Comparison of ENCODE assay signal across 8 cellular contexts in genomic region chr12:31051692-31052091, GRCh38. TPM values are rescaled to one million over a fixed set of nuclear protein-coding genes. Genes with fewer than 3 reads are reported as not detected.
DNase-seq lines count a peak whose midpoint lies in the region; ATAC-seq, FAIRE-seq and TF ChIP-seq lines count a peak whose summit lies in the region.
"Not testable (repeated sequence)": the region's sequence is repeated elsewhere in the genome, so short reads cannot be mapped to it uniquely, and the experiment has no call there.

No MANE protein-coding gene starts in this region.

- H2AFZ ChIP-seq in GM23338; astrocyte (ENCODE audit: low read depth, low read length): not testable (repeated sequence)

- H3K9me3 Mint-ChIP-seq in GM23338; activated CD4-positive, alpha-beta memory T cell treated with anti-CD3 and anti-CD28 coated beads for 36 hours; astrocyte (ENCODE audit: unreplicated experiment): not testable (repeated sequence)

- peak overlapping the region; percentile 43; the same call in 1 of the 2 replicates for H3K4me2 ChIP-seq in GM23338
- H3K4me2 ChIP-seq in astrocyte (ENCODE audit: low read length): not testable (repeated sequence)

- DNase-seq in GM13977 (ENCODE audit: low spot score) (peak; percentile 8), GM23338 (ENCODE audit: low spot score) (peak; percentile 18)
- DNase-seq in activated CD4-positive, alpha-beta memory T cell treated with anti-CD3 and anti-CD28 coated beads for 36 hours: peak; percentile 57
- not testable (repeated sequence) for DNase-seq in astrocyte (ENCODE audit: low read depth)
- DNase-seq in stimulated activated CD8-positive, alpha-beta memory T cell treated with anti-CD3 and anti-CD28 coated beads, Interleukin-2, amount 100 ng/mL, for 48 hours (ENCODE audit: low read depth in 2 of 2): peak; percentile 7 to 49

- ATAC-seq in GM19372 (IDR thresholded peaks at IDR 0.05; ENCODE audit: low read depth, unreplicated experiment) (peak; percentile 74), GM23338 (peak; percentile 26; the same call in 2 of the 3 replicates), HG03066 (IDR thresholded peaks at IDR 0.05; ENCODE audit: low read depth, unreplicated experiment) (peak; percentile 55), HG03565 (IDR thresholded peaks at IDR 0.05; ENCODE audit: unreplicated experiment) (peak; percentile 62)

- H3K9me3 ChIP-seq in astrocyte (ENCODE audit: insufficient read depth, low read depth, low read length): not testable (repeated sequence)

- not testable (repeated sequence) for H3K9me2 ChIP-seq in GM23338 (ENCODE audit: insufficient read depth)

- H3K36me3 Mint-ChIP-seq in GM23338 (ENCODE audit: low read depth); activated CD4-positive, alpha-beta memory T cell treated with anti-CD3 and anti-CD28 coated beads for 36 hours; astrocyte (ENCODE audit: low read depth, unreplicated experiment): not testable (repeated sequence)

- not testable (repeated sequence) for H3K27ac ChIP-seq in GM23338 (ENCODE audit: low read depth); astrocyte (ENCODE audit: low read depth, low read length)

- in situ Hi-C loops in GM13977 (cut with MboI; ENCODE audit: low pct_unique_long_range_greater_than_20kb, low sequenced_read_pairs, unreplicated experiment): not testable (repeated sequence)

- H3K79me2 ChIP-seq in GM23338 (replicated peaks; ENCODE audit: insufficient read depth); astrocyte (ENCODE audit: insufficient read depth, low read length): not testable (repeated sequence)

- POLR2A ChIA-PET in activated CD4-positive, alpha-beta memory T cell treated with anti-CD3 and anti-CD28 coated beads for 36 hours (lab: Charles Lee): not testable (repeated sequence)

- H3K27ac Mint-ChIP-seq in GM23338; activated CD4-positive, alpha-beta memory T cell treated with anti-CD3 and anti-CD28 coated beads for 36 hours: not testable (repeated sequence)
- peak overlapping the region; percentile 95 for H3K27ac Mint-ChIP-seq in astrocyte (ENCODE audit: unreplicated experiment)

- TF ChIP-seq CTCF in GM13977 (IDR thresholded peaks at IDR 0.05; ENCODE audit: extremely low read depth, insufficient read depth, missing control alignments); GM23338 (conservative IDR thresholded peaks at IDR 0.05; ENCODE audit: low read depth in 2 of 2); astrocyte (IDR thresholded peaks at IDR 0.05; ENCODE audit: insufficient read depth, low read depth, low read length): not testable (repeated sequence)

- FAIRE-seq in astrocyte (lab: Jason Lieb, UNC): not testable (repeated sequence)

- H3K36me3 ChIP-seq in GM23338 (ENCODE audit: insufficient read depth); astrocyte (ENCODE audit: insufficient read depth, low read length): not testable (repeated sequence)

- not testable (repeated sequence) for H3K9ac ChIP-seq in astrocyte (ENCODE audit: low read length)

- not testable (repeated sequence) for H3K27me3 Mint-ChIP-seq in GM23338 (ENCODE audit: insufficient read depth, low read depth, poor library complexity); activated CD4-positive, alpha-beta memory T cell treated with anti-CD3 and anti-CD28 coated beads for 36 hours; astrocyte (ENCODE audit: low read depth, unreplicated experiment)

- intact Hi-C loops in activated CD4-positive, alpha-beta memory T cell treated with anti-CD3 and anti-CD28 coated beads for 36 hours (cut with micrococcal nuclease): not testable (repeated sequence)

- H3K4me1 Mint-ChIP-seq in GM23338 (peaks cover 18% of the 10 kb centered on the region), astrocyte (ENCODE audit: low read depth, unreplicated experiment) (peaks cover 42% of the 10 kb centered on the region)
- peaks cover 13% of the 10 kb centered on the region for H3K4me1 Mint-ChIP-seq in activated CD4-positive, alpha-beta memory T cell treated with anti-CD3 and anti-CD28 coated beads for 36 hours (ENCODE audit: low read depth)

- not testable (repeated sequence) for H3K27me3 ChIP-seq in GM23338 (ENCODE audit: insufficient read depth); astrocyte (ENCODE audit: insufficient read depth, low read length)

- CTCF ChIA-PET in activated CD4-positive, alpha-beta memory T cell treated with anti-CD3 and anti-CD28 coated beads for 36 hours (lab: Charles Lee): not testable (repeated sequence)

- not testable (repeated sequence) for H3K4me1 ChIP-seq in GM23338 (ENCODE audit: insufficient read depth); astrocyte (ENCODE audit: insufficient read depth, low read length)

- H3F3A ChIP-seq in GM23338 (replicated peaks; ENCODE audit: low read depth): not testable (repeated sequence)

- not testable (repeated sequence) for H4K20me1 ChIP-seq in GM23338 (replicated peaks; ENCODE audit: insufficient read depth); astrocyte (ENCODE audit: insufficient read depth, low read length)

- not testable (repeated sequence) for H3K4me3 Mint-ChIP-seq in GM23338; activated CD4-positive, alpha-beta memory T cell treated with anti-CD3 and anti-CD28 coated beads for 36 hours
- H3K4me3 Mint-ChIP-seq in astrocyte (ENCODE audit: unreplicated experiment): peak overlapping the region; percentile 40

- not testable (repeated sequence) for H3K4me3 ChIP-seq in GM23338; astrocyte (ENCODE audit: insufficient read depth, low read depth, low read length)

RNA-seq across cellular contexts. Expression of gene DDX11, which starts 22.0 kb away (rescaled TPM):
- 95.7 and 103 TPM in 2 replicates for total RNA-seq in GM23338 (2014; rRNA removed; shearing (Covaris generic))
- polyA plus RNA-seq in GM23338 (2016; fragmentation: Nextera tagmentation; extraction: Ambion mirVana): 58.4 and 66.0 TPM in 2 replicates
- 100 to 1,000 TPM; 115 to 116 TPM for total RNA-seq in activated CD4-positive, alpha-beta memory T cell treated with anti-CD3 and anti-CD28 coated beads for 36 hours
- total RNA-seq in astrocyte: 8.2 and 12.8 TPM in 2 replicates
